ENCODE assay signal across 23 cellular contexts in the genomic region with DNA sequence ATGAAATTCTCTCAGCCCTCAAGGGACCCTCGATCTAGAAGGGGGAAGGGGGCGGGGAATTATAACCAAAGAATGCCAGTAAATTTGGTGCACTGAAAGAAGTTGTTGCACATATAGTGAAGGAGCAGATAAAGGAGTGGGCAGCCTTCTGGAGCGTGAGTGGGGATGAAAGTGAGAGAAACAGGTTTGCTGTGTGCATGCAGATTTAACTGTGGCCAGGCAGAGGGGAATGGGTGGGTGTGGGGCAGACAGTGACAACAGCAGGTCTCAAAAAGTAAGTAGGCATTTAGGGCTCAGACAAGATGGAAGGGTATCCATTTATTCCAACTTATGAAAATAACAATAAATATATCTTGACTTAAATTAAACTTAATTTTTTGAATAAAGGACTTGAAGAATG.
"Had no signal": no experiment of that assay in that cellular context is flagged by ENCODE, and none has a peak within 500 bp of the region (broad histone marks: within the 10 kb centered on the region; RNA-seq: fewer than 3 reads in every experiment).

No MANE protein-coding gene starts in this region.

- H3K9me3 ChIP-seq: colonic mucosa had no signal

- DNase-seq: activated CD4-positive, alpha-beta memory T cell treated with anti-CD3 and anti-CD28 coated beads, Interleukin-2, amount 10 ng/mL, durations not matched to agents 7 days and 5 days; activated CD4-positive, alpha-beta T cell treated with anti-CD3 and anti-CD28 coated beads for 1 hour; activated CD4-positive, alpha-beta T cell treated with anti-CD3 and anti-CD28 coated beads, Interleukin-2, amount 50 U/mL, for 1 hour; activated gamma-delta T cell treated with Interleukin-2 at 50 U/mL for 16 hours; activated naive CD4-positive, alpha-beta T cell treated with anti-CD3 and anti-CD28 coated beads, Interleukin-2, amount 10 ng/mL, durations not matched to agents 7 days and 5 days; activated naive CD8-positive, alpha-beta T cell treated with anti-CD3 and anti-CD28 coated beads for 36 hours; activated T-cell treated with anti-CD3 and anti-CD28 coated beads, Interleukin-2, amount 50 U/mL, for 72 hours; brain microvascular endothelial cell; caudate nucleus; colonic mucosa; MV-4-11; NCI-H1092 treated with DMSO at 0.1 percent for 48 hours; NCI-H1436; NCI-H187; NCI-H2081 treated with DMSO at 0.1 percent for 48 hours; NCI-H446; NCI-H524; PC-3; SHP77 had no signal

- ATAC-seq: activated T-cell treated with anti-CD3 and anti-CD28 coated beads, Interleukin-2, amount 50 U/mL, for 72 hours; PC-3; WTC11 had no signal

- H3K4me1 ChIP-seq: colonic mucosa had no signal

- H3K27me3 ChIP-seq: brain microvascular endothelial cell, colonic mucosa had no signal

- H3K36me3 ChIP-seq: brain microvascular endothelial cell, colonic mucosa had no signal

- H3K27ac Mint-ChIP-seq: activated CD4-positive, alpha-beta memory T cell treated with anti-CD3 and anti-CD28 coated beads, Interleukin-2, amount 10 ng/mL, durations not matched to agents 7 days and 5 days; activated naive CD4-positive, alpha-beta T cell treated with anti-CD3 and anti-CD28 coated beads, Interleukin-2, amount 10 ng/mL, durations not matched to agents 7 days and 5 days; activated naive CD8-positive, alpha-beta T cell treated with anti-CD3 and anti-CD28 coated beads for 36 hours; activated T-cell treated with anti-CD3 and anti-CD28 coated beads, Interleukin-2, amount 50 U/mL, for 72 hours; activated T-helper 2 cell treated with anti-CD3 and anti-CD28 coated beads, Interferon-gamma antibody, Interleukin-2, Interleukin-4, amounts not matched to agents 10 μg/mL and 5 μg/mL and 100 μg/mL, durations not matched to agents 14 hours and 24 hours and 36 hours; T-helper 1 cell treated with Interleukin-12 subunit alpha and Interleukin-12 subunit beta and Interleukin-4 antibody, amounts not matched to agents 30 μg/mL and 1 μg/mL, for 36 hours; WTC11 had no signal

- H3K36me3 Mint-ChIP-seq: activated naive CD4-positive, alpha-beta T cell treated with anti-CD3 and anti-CD28 coated beads, Interleukin-2, amount 10 ng/mL, durations not matched to agents 7 days and 5 days; WTC11 had no signal

- H3K4me3 ChIP-seq: colonic mucosa had no signal

- H3K9me3 Mint-ChIP-seq: activated CD4-positive, alpha-beta memory T cell treated with anti-CD3 and anti-CD28 coated beads, Interleukin-2, amount 10 ng/mL, durations not matched to agents 7 days and 5 days; activated naive CD4-positive, alpha-beta T cell treated with anti-CD3 and anti-CD28 coated beads, Interleukin-2, amount 10 ng/mL, durations not matched to agents 7 days and 5 days; activated naive CD8-positive, alpha-beta T cell treated with anti-CD3 and anti-CD28 coated beads for 36 hours; activated T-cell treated with anti-CD3 and anti-CD28 coated beads, Interleukin-2, amount 50 U/mL, for 72 hours; activated T-helper 2 cell treated with anti-CD3 and anti-CD28 coated beads, Interferon-gamma antibody, Interleukin-2, Interleukin-4, amounts not matched to agents 10 μg/mL and 5 μg/mL and 100 μg/mL, durations not matched to agents 14 hours and 24 hours and 36 hours; T-helper 1 cell treated with Interleukin-12 subunit alpha and Interleukin-12 subunit beta and Interleukin-4 antibody, amounts not matched to agents 30 μg/mL and 1 μg/mL, for 36 hours had no signal

- H3K4me3 Mint-ChIP-seq: activated CD4-positive, alpha-beta memory T cell treated with anti-CD3 and anti-CD28 coated beads, Interleukin-2, amount 10 ng/mL, durations not matched to agents 7 days and 5 days; activated naive CD4-positive, alpha-beta T cell treated with anti-CD3 and anti-CD28 coated beads, Interleukin-2, amount 10 ng/mL, durations not matched to agents 7 days and 5 days; activated naive CD8-positive, alpha-beta T cell treated with anti-CD3 and anti-CD28 coated beads for 36 hours; activated T-cell treated with anti-CD3 and anti-CD28 coated beads, Interleukin-2, amount 50 U/mL, for 72 hours; T-helper 1 cell treated with Interleukin-12 subunit alpha and Interleukin-12 subunit beta and Interleukin-4 antibody, amounts not matched to agents 30 μg/mL and 1 μg/mL, for 36 hours; WTC11 had no signal

- H3K27ac ChIP-seq: brain microvascular endothelial cell, colonic mucosa had no signal

- H3K27me3 Mint-ChIP-seq: activated CD4-positive, alpha-beta memory T cell treated with anti-CD3 and anti-CD28 coated beads, Interleukin-2, amount 10 ng/mL, durations not matched to agents 7 days and 5 days; activated naive CD4-positive, alpha-beta T cell treated with anti-CD3 and anti-CD28 coated beads, Interleukin-2, amount 10 ng/mL, durations not matched to agents 7 days and 5 days; activated naive CD8-positive, alpha-beta T cell treated with anti-CD3 and anti-CD28 coated beads for 36 hours had no signal

- FAIRE-seq: RCC 7860 had no signal

- H3K4me1 Mint-ChIP-seq: activated CD4-positive, alpha-beta memory T cell treated with anti-CD3 and anti-CD28 coated beads, Interleukin-2, amount 10 ng/mL, durations not matched to agents 7 days and 5 days; activated naive CD4-positive, alpha-beta T cell treated with anti-CD3 and anti-CD28 coated beads, Interleukin-2, amount 10 ng/mL, durations not matched to agents 7 days and 5 days; WTC11 had no signal
